Comparison of ENCODE assay signal across 13 cellular contexts in genomic region chr10:102781089-102781920, GRCh38.
DNase-seq lines count a peak whose midpoint lies in the region; TF ChIP-seq lines count a peak whose summit lies in the region.
"Had no signal": no experiment of that assay in that cellular context is flagged by ENCODE, and none has a peak within 500 bp of the region (broad histone marks: within the 10 kb centered on the region; RNA-seq: fewer than 3 reads in every experiment).

No MANE protein-coding gene starts in this region.

- TF ChIP-seq CTCF in coronary artery (IDR thresholded peaks at IDR 0.05) (no peak), tibial artery (IDR thresholded peaks at IDR 0.05) (no peak)

- H3K36me3 ChIP-seq in muscle layer of colon (ENCODE audit: insufficient read depth, low read length) (no peaks in the 10 kb centered on the region), tibial artery (no peaks in the 10 kb centered on the region)

- H3K9me3 ChIP-seq in muscle layer of colon (ENCODE audit: low read length) (no peaks in the 10 kb centered on the region), tibial artery (no peaks in the 10 kb centered on the region)

- peak overlapping the region; percentile 95 to 97 for H3K27ac ChIP-seq in coronary artery
- peak overlapping the region; percentile 91 for H3K27ac ChIP-seq in muscle layer of colon (ENCODE audit: low read depth, low read length)
- peak overlapping the region; percentile 83 to 86 for H3K27ac ChIP-seq in tibial artery

- H3K27me3 ChIP-seq in muscle layer of colon (ENCODE audit: control insufficient read depth in 1 of 2, insufficient read depth in 2 of 2, low read length in 2 of 2): no peaks in the 10 kb centered on the region
- no peaks in the 10 kb centered on the region for H3K27me3 ChIP-seq in tibial artery

- CTCF ChIA-PET in activated naive CD4-positive, alpha-beta T cell treated with anti-CD3 and anti-CD28 coated beads, Interleukin-2, amount 10 ng/mL, durations not matched to agents 7 days and 5 days (lab: Charles Lee): no interaction called here

- H3K4me3 Mint-ChIP-seq in activated naive CD4-positive, alpha-beta T cell treated with anti-CD3 and anti-CD28 coated beads, Interleukin-2, amount 50 U/mL, for 24 hours: peak overlapping the region; percentile 7
- H3K4me3 Mint-ChIP-seq in activated naive CD4-positive, alpha-beta T cell treated with anti-CD3 and anti-CD28 coated beads, Interleukin-2, amount 10 ng/mL, durations not matched to agents 7 days and 5 days: no peak overlapping the region
- H3K4me3 Mint-ChIP-seq: activated CD4-positive, alpha-beta T cell treated with anti-CD3 and anti-CD28 coated beads for 36 hours had no signal

- H3K4me3 ChIP-seq in coronary artery (peak overlapping the region; percentile 55), muscle layer of colon (ENCODE audit: low read depth in 1 of 2, low read length in 2 of 2) (no peak overlapping the region), tibial artery (no peak overlapping the region)
- H3K4me3 ChIP-seq: GM23248 had no signal

- H3K9ac ChIP-seq in muscle layer of colon (ENCODE audit: low read length): peak overlapping the region; percentile 42

- no peaks in the 10 kb centered on the region for H3K27me3 Mint-ChIP-seq in activated naive CD4-positive, alpha-beta T cell treated with anti-CD3 and anti-CD28 coated beads, Interleukin-2, amount 50 U/mL, for 24 hours
- no peaks in the 10 kb centered on the region for H3K27me3 Mint-ChIP-seq in activated naive CD4-positive, alpha-beta T cell treated with anti-CD3 and anti-CD28 coated beads, Interleukin-2, amount 10 ng/mL, durations not matched to agents 7 days and 5 days
- H3K27me3 Mint-ChIP-seq: activated CD4-positive, alpha-beta T cell treated with anti-CD3 and anti-CD28 coated beads for 36 hours; naive thymus-derived CD4-positive, alpha-beta T cell had no signal

- DNase-seq in activated naive CD4-positive, alpha-beta T cell treated with anti-CD3 and anti-CD28 coated beads, Interleukin-2, amount 10 ng/mL, durations not matched to agents 7 days and 5 days: no peak
- no peak for DNase-seq in coronary artery (ENCODE audit: low spot score)
- DNase-seq in tibial artery: no peak
- DNase-seq in activated gamma-delta T cell treated with Interleukin-2 at 50 U/mL for 16 hours: no peak
- DNase-seq in HuH-7 (ENCODE audit: low spot score): no peak
- DNase-seq in NCI-H524 treated with DMSO at 0.1 percent for 48 hours (lab: John Stamatoyannopoulos, UW): no peak
- DNase-seq: activated CD4-positive, alpha-beta T cell treated with anti-CD3 and anti-CD28 coated beads for 36 hours; anterior cingulate cortex; naive thymus-derived CD4-positive, alpha-beta T cell; NCI-H1694 had no signal

- no peak overlapping the region for H3K27ac Mint-ChIP-seq in activated naive CD4-positive, alpha-beta T cell treated with anti-CD3 and anti-CD28 coated beads, Interleukin-2, amount 50 U/mL, for 24 hours
- no peak overlapping the region for H3K27ac Mint-ChIP-seq in activated naive CD4-positive, alpha-beta T cell treated with anti-CD3 and anti-CD28 coated beads, Interleukin-2, amount 10 ng/mL, durations not matched to agents 7 days and 5 days
- H3K27ac Mint-ChIP-seq: activated CD4-positive, alpha-beta T cell treated with anti-CD3 and anti-CD28 coated beads for 36 hours had no signal

- no peaks in the 10 kb centered on the region for H3K9me3 Mint-ChIP-seq in activated naive CD4-positive, alpha-beta T cell treated with anti-CD3 and anti-CD28 coated beads, Interleukin-2, amount 50 U/mL, for 24 hours
- H3K9me3 Mint-ChIP-seq in activated naive CD4-positive, alpha-beta T cell treated with anti-CD3 and anti-CD28 coated beads, Interleukin-2, amount 10 ng/mL, durations not matched to agents 7 days and 5 days: no peaks in the 10 kb centered on the region
- H3K9me3 Mint-ChIP-seq: naive thymus-derived CD4-positive, alpha-beta T cell had no signal

- peaks cover 5% of the 10 kb centered on the region for H3K36me3 Mint-ChIP-seq in activated naive CD4-positive, alpha-beta T cell treated with anti-CD3 and anti-CD28 coated beads, Interleukin-2, amount 50 U/mL, for 24 hours
- peaks cover 18% of the 10 kb centered on the region for H3K36me3 Mint-ChIP-seq in activated naive CD4-positive, alpha-beta T cell treated with anti-CD3 and anti-CD28 coated beads, Interleukin-2, amount 10 ng/mL, durations not matched to agents 7 days and 5 days

- peaks cover 64% of the 10 kb centered on the region for H3K4me1 Mint-ChIP-seq in activated naive CD4-positive, alpha-beta T cell treated with anti-CD3 and anti-CD28 coated beads, Interleukin-2, amount 50 U/mL, for 24 hours
- peaks cover 12% of the 10 kb centered on the region for H3K4me1 Mint-ChIP-seq in activated naive CD4-positive, alpha-beta T cell treated with anti-CD3 and anti-CD28 coated beads, Interleukin-2, amount 10 ng/mL, durations not matched to agents 7 days and 5 days

- H3K4me1 ChIP-seq in muscle layer of colon (ENCODE audit: insufficient read depth, low read length) (peaks cover 87% of the 10 kb centered on the region), tibial artery (peaks cover 11 to 100% (median 88%) of the 10 kb centered on the region in 4 donors)

- intact Hi-C loops in tibial artery (cut with DNase I; ENCODE audit: low total_unique reads): no loop called here
